5 cellular contexts compared by ENCODE assay signal in genomic region chr10:49849520-49849919, GRCh38.
DNase-seq lines count a peak whose midpoint lies in the region; ATAC-seq, FAIRE-seq and TF ChIP-seq lines count a peak whose summit lies in the region.
"Not testable (repeated sequence)": the region's sequence is repeated elsewhere in the genome, so short reads cannot be mapped to it uniquely, and the experiment has no call there.

No MANE protein-coding gene starts in this region.

- FAIRE-seq in colon (lab: Jason Lieb, UNC) (peak; percentile 93), endometrium (lab: Jason Lieb, UNC) (peak; percentile 68), small intestine (lab: Jason Lieb, UNC) (peak; percentile 81)

- not testable (repeated sequence) for H3K4me3 ChIP-seq in mucosa of descending colon; small intestine (ENCODE audit: low read depth in 1 of 2, low read length in 2 of 2)

- not testable (repeated sequence) for H3K36me3 ChIP-seq in mucosa of descending colon (ENCODE audit: low read depth); small intestine (ENCODE audit: control insufficient read depth in 2 of 2, insufficient read depth in 2 of 2, low read length in 2 of 2)

- not testable (repeated sequence) for H3K27me3 ChIP-seq in small intestine (ENCODE audit: control insufficient read depth in 2 of 2, insufficient read depth in 2 of 2, low read length in 2 of 2)

- H3K4me1 ChIP-seq in mucosa of descending colon (ENCODE audit: low read depth); small intestine (ENCODE audit: control insufficient read depth in 2 of 2, insufficient read depth in 1 of 2, low read depth in 1 of 2, low read length in 1 of 2): not testable (repeated sequence)

- not testable (repeated sequence) for DNase-seq in left colon, mucosa of descending colon, small intestine

- ATAC-seq in left colon (peak; percentile 52), mucosa of descending colon (peak; percentile 54)

- not testable (repeated sequence) for TF ChIP-seq CTCF in mucosa of descending colon (IDR thresholded peaks at IDR 0.05)

- intact Hi-C loops in left colon (cut with DNase I, micrococcal nuclease); mucosa of descending colon (cut with DNase I, micrococcal nuclease): not testable (repeated sequence)

- not testable (repeated sequence) for H3K9me3 ChIP-seq in mucosa of descending colon; small intestine (ENCODE audit: control insufficient read depth, low read depth)

- WGBS in small intestine, 3 donors = 39 to 67% (median 49%) methylated on average over 4 of the region's 4 CpGs

- H3K27ac ChIP-seq in small intestine (ENCODE audit: low read depth in 1 of 2, low read length in 1 of 2) = not testable (repeated sequence)
